ENCODE assay signal across 8 cellular contexts in the genomic region with DNA sequence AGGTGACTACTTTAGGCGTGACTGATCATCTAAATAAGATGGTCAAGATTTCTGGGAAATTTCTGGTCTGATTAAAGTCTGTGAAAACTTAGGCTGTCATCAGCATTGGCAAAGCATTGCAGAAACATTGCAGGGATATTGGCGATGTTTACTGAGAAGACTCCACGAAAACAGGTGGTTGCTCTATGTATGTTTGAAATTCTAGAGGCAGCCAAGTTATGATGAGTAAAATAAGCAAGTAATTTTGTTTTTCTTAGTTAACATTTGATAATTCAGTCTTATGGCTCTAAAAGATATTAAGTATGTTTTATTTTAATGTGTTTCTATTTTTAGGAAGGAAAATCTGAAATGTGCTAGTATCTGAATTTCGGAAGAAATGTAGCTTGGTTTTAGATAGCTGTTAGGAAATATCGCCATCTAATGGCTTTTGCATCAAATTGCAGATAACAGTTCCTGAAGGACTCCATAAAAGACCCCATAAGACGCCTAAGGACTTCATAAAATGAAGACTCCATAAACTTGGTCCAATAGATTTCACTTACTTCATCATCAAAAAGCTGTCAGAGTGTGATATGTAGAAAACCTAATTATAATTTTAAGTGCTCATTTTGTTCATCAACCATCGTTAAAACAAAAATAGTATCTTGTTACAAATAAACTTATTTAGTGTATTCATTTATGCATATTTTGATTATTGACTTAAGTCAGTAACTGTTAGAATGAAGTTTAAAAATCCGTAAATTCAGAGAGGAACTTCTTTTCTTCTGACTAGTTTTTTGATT.
DNase-seq lines count a peak whose midpoint lies in the region; ATAC-seq and TF ChIP-seq lines count a peak whose summit lies in the region.

No MANE protein-coding gene starts in this region.

- H3K27ac ChIP-seq in sigmoid colon: no peak overlapping the region

- no peaks in the 10 kb centered on the region for H3K9me3 ChIP-seq in sigmoid colon

- peak; percentile 60 for ATAC-seq in GM18519 (IDR thresholded peaks at IDR 0.05; ENCODE audit: low FRiP score, unreplicated experiment)

- H3K36me3 ChIP-seq in sigmoid colon: no peaks in the 10 kb centered on the region

- H3K27me3 ChIP-seq in sigmoid colon: no peaks in the 10 kb centered on the region

- TF ChIP-seq CTCF in epithelial cell of esophagus (IDR thresholded peaks at IDR 0.05; ENCODE audit: insufficient read depth, low read depth, low read length, missing control alignments) (peak; percentile 66), sigmoid colon (IDR thresholded peaks at IDR 0.05) (peak; percentile 16 to 74 (median 58))

- H3K27me3 Mint-ChIP-seq in activated T-helper 2 cell treated with anti-CD3 and anti-CD28 coated beads, Interferon-gamma antibody, Interleukin-2, Interleukin-4, amounts not matched to agents 10 μg/mL and 5 μg/mL and 100 μg/mL, durations not matched to agents 14 hours and 24 hours and 36 hours (ENCODE audit: low read depth): no peaks in the 10 kb centered on the region

- 45 to 56% methylated on average over 8 of the region's 8 CpGs for WGBS in sigmoid colon, 2 donors

- H3K4me1 ChIP-seq in sigmoid colon: peaks cover 0 to 10% (median 4%) of the 10 kb centered on the region in 4 donors

- peaks cover 9% of the 10 kb centered on the region for H3K4me1 Mint-ChIP-seq in activated T-helper 2 cell treated with anti-CD3 and anti-CD28 coated beads, Interferon-gamma antibody, Interleukin-2, Interleukin-4, amounts not matched to agents 10 μg/mL and 5 μg/mL and 100 μg/mL, durations not matched to agents 14 hours and 24 hours and 36 hours (ENCODE audit: low read depth)

- intact Hi-C loops in sigmoid colon (cut with DNase I): loop anchor here (5.0 to 10.0 kb wide), 3 partner anchors 342 to 779 kb away; a partner anchor contains a TSS
- intact Hi-C loops in activated T-helper 2 cell treated with anti-CD3 and anti-CD28 coated beads, Interferon-gamma antibody, Interleukin-2, Interleukin-4, amounts not matched to agents 10 μg/mL and 5 μg/mL and 100 μg/mL, durations not matched to agents 14 hours and 24 hours and 36 hours (cut with micrococcal nuclease): loop anchor here (2.0 to 10.0 kb wide), 4 partner anchors 342 to 1284 kb away; a partner anchor contains a TSS

- no peaks in the 10 kb centered on the region for H3K36me3 Mint-ChIP-seq in activated T-helper 2 cell treated with anti-CD3 and anti-CD28 coated beads, Interferon-gamma antibody, Interleukin-2, Interleukin-4, amounts not matched to agents 10 μg/mL and 5 μg/mL and 100 μg/mL, durations not matched to agents 14 hours and 24 hours and 36 hours (ENCODE audit: low read depth)

- TF ChIP-seq EP300 in sigmoid colon (IDR thresholded peaks at IDR 0.05): no peak

- H3K4me3 ChIP-seq in epithelial cell of esophagus (ENCODE audit: low read length) (no peak overlapping the region), sigmoid colon (no peak overlapping the region)

- no peaks in the 10 kb centered on the region for H3K9me3 Mint-ChIP-seq in activated T-helper 2 cell treated with anti-CD3 and anti-CD28 coated beads, Interferon-gamma antibody, Interleukin-2, Interleukin-4, amounts not matched to agents 10 μg/mL and 5 μg/mL and 100 μg/mL, durations not matched to agents 14 hours and 24 hours and 36 hours

- no peak for TF ChIP-seq POLR2A in sigmoid colon (IDR thresholded peaks at IDR 0.05)

- no peak overlapping the region for H3K4me3 Mint-ChIP-seq in activated T-helper 2 cell treated with anti-CD3 and anti-CD28 coated beads, Interferon-gamma antibody, Interleukin-2, Interleukin-4, amounts not matched to agents 10 μg/mL and 5 μg/mL and 100 μg/mL, durations not matched to agents 14 hours and 24 hours and 36 hours (ENCODE audit: low read depth)

- DNase-seq in AG08395 (ENCODE audit: low spot score): peak; percentile 30
- DNase-seq in NCI-H82 (lab: John Stamatoyannopoulos, UW): peak; percentile 62
- peak; percentile 28 for DNase-seq in epithelial cell of esophagus (ENCODE audit: low read depth)
- no peak for DNase-seq in sigmoid colon
- no peak for DNase-seq in stimulated activated CD4-positive, alpha-beta T cell treated with anti-CD3 and anti-CD28 coated beads, Interleukin-2, amount 100 ng/mL, for 48 hours
- no peak for DNase-seq in stimulated activated CD4-positive, alpha-beta T cell treated with anti-CD3 and anti-CD28 coated beads, Interleukin-4, amount 100 ng/mL, for 4 hours
- DNase-seq in activated T-helper 2 cell treated with anti-CD3 and anti-CD28 coated beads, Interferon-gamma antibody, Interleukin-2, Interleukin-4, amounts not matched to agents 10 μg/mL and 5 μg/mL and 100 μg/mL, durations not matched to agents 14 hours and 24 hours and 36 hours (ENCODE audit: low spot score): no peak

- no peak overlapping the region for H3K27ac Mint-ChIP-seq in activated T-helper 2 cell treated with anti-CD3 and anti-CD28 coated beads, Interferon-gamma antibody, Interleukin-2, Interleukin-4, amounts not matched to agents 10 μg/mL and 5 μg/mL and 100 μg/mL, durations not matched to agents 14 hours and 24 hours and 36 hours

Comparison
In these comparisons a context has a peak if more than half of its experiments do, and no peak if none do; other contexts are left out.
1. DNase-seq: peak in AG08395 (single experiment), NCI-H82 (single experiment) and epithelial cell of esophagus (single experiment); none in sigmoid colon (single experiment), stimulated activated CD4-positive, alpha-beta T cell treated with anti-CD3 and anti-CD28 coated beads, Interleukin-2, amount 100 ng/mL, for 48 hours (0 of 2), stimulated activated CD4-positive, alpha-beta T cell treated with anti-CD3 and anti-CD28 coated beads, Interleukin-4, amount 100 ng/mL, for 4 hours (0 of 2) and activated T-helper 2 cell treated with anti-CD3 and anti-CD28 coated beads, Interferon-gamma antibody, Interleukin-2, Interleukin-4, amounts not matched to agents 10 μg/mL and 5 μg/mL and 100 μg/mL, durations not matched to agents 14 hours and 24 hours and 36 hours (single experiment).